In the genomic region with DNA sequence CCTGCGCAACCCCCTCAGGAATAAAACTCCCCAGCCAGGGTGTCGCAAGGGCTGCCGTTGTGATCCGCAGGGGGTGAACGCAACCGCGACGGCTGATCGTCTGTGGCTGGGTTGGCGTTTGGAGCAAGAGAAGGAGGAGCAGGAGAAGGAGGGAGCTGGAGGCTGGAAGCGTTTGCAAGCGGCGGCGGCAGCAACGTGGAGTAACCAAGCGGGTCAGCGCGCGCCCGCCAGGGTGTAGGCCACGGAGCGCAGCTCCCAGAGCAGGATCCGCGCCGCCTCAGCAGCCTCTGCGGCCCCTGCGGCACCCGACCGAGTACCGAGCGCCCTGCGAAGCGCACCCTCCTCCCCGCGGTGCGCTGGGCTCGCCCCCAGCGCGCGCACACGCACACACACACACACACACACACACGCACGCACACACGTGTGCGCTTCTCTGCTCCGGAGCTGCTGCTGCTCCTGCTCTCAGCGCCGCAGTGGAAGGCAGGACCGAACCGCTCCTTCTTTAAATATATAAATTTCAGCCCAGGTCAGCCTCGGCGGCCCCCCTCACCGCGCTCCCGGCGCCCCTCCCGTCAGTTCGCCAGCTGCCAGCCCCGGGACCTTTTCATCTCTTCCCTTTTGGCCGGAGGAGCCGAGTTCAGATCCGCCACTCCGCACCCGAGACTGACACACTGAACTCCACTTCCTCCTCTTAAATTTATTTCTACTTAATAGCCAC, we compare ENCODE assay signal across 8 cellular contexts. TPM values are rescaled to one million over a fixed set of nuclear protein-coding genes. Genes with fewer than 3 reads are reported as not detected.
DNase-seq lines count a peak whose midpoint lies in the region; ATAC-seq and TF ChIP-seq lines count a peak whose summit lies in the region.

No MANE protein-coding gene starts in this region.

- H3K27me3 Mint-ChIP-seq in IgD-negative memory B cell, result no peaks in the 10 kb centered on the region

- H3K9me2 ChIP-seq in SK-N-SH, result no peaks in the 10 kb centered on the region

- H2AFZ ChIP-seq in SK-N-SH (ENCODE audit: low read depth), result peak overlapping the region; percentile 75; the same call in 1 of the 2 replicates

- H4K20me1 ChIP-seq in SK-N-SH (ENCODE audit: insufficient read depth), result no peaks in the 10 kb centered on the region

- no peak; a peak in 1 of 4 replicates for TF ChIP-seq EP300 in SK-N-SH (IDR thresholded peaks at IDR 0.05; ENCODE audit: borderline replicate concordance in 1 of 2, low read depth in 1 of 2, low read length in 1 of 2)

- no peaks in the 10 kb centered on the region for H3K79me2 ChIP-seq in SK-N-SH (ENCODE audit: insufficient read depth)

- H3K4me1 Mint-ChIP-seq in IgD-negative memory B cell, result peaks cover 23 to 35% (median 29%) of the 10 kb centered on the region in 3 donors

- H3K27me3 ChIP-seq in SK-N-SH (ENCODE audit: insufficient read depth) (no peaks in the 10 kb centered on the region), layer of hippocampus (ENCODE audit: control insufficient read depth, insufficient read depth, low read length) (no peaks in the 10 kb centered on the region)

- peaks cover 0 to 6% of the 10 kb centered on the region in 2 experiments for H3K36me3 ChIP-seq in SK-N-SH (replicated peaks in 1 of 2; ENCODE audit: control insufficient read depth in 1 of 2, insufficient read depth in 2 of 2, low read length in 1 of 2)

- peak overlapping the region; percentile 61 for H3K9ac ChIP-seq in SK-N-SH

- peak overlapping the region in 2 of 3 donors; percentile 82 to 96 for H3K27ac Mint-ChIP-seq in IgD-negative memory B cell

- DNase-seq in NCI-H1417 (lab: John Stamatoyannopoulos, UW) (peak; percentile 30 to 83 (median 77)), NCI-H1417 treated with DMSO at 0.1 percent for 48 hours (lab: John Stamatoyannopoulos, UW) (no peak), SK-N-SH (peak; percentile 89), cerebellar cortex (ENCODE audit: low spot score) (peak; percentile 39)
- peak; percentile 13 for DNase-seq in stimulated activated CD4-positive, alpha-beta T cell treated with anti-CD3 and anti-CD28 coated beads, Interleukin-1b, Interleukin-23, amount 100 ng/mL, for 48 hours

- H3K4me3 ChIP-seq in SK-N-SH (ENCODE audit: low read depth in 2 of 2, low read length in 1 of 2), result peak overlapping the region; percentile 52 to 57

- 23% methylated on average over 29 of the region's 64 CpGs for WGBS in SK-N-SH (ENCODE audit: low lambda C conversion rate)

- H3K4me1 ChIP-seq in SK-N-SH (ENCODE audit: control insufficient read depth in 1 of 2, insufficient read depth in 2 of 2, low read depth in 1 of 2, low read length in 1 of 2), result peaks cover 7 to 24% of the 10 kb centered on the region in 2 experiments; a peak in 2 of 4 replicates

- peak overlapping the region; percentile 29 to 32; a peak in 3 of 4 replicates for H3K27ac ChIP-seq in SK-N-SH (ENCODE audit: low read depth in 2 of 2, low read length in 1 of 2)
- peak overlapping the region; percentile 72 for H3K27ac ChIP-seq in layer of hippocampus (ENCODE audit: low read depth, low read length)

- no peaks in the 10 kb centered on the region for H3K9me3 ChIP-seq in SK-N-SH

- peaks cover 5% of the 10 kb centered on the region for H3F3A ChIP-seq in SK-N-SH (replicated peaks; ENCODE audit: insufficient read depth)

- TF ChIP-seq RAD21 in SK-N-SH (IDR thresholded peaks at IDR 0.05; ENCODE audit: low read length), result peak; percentile 12; the same call in 1 of the 2 replicates

- ATAC-seq in GM21786 (IDR thresholded peaks at IDR 0.05; ENCODE audit: unreplicated experiment), result peak; percentile 41

- no peaks in the 10 kb centered on the region for H3K36me3 Mint-ChIP-seq in IgD-negative memory B cell

- no peak overlapping the region for H3K4me3 Mint-ChIP-seq in IgD-negative memory B cell

- POLR2A ChIA-PET in SK-N-SH (lab: Yijun Ruan, JAX), result no interaction called here

- H3K4me2 ChIP-seq in SK-N-SH, result peak overlapping the region; percentile 73

- no peaks in the 10 kb centered on the region for H3K9me3 Mint-ChIP-seq in IgD-negative memory B cell

- CTCF ChIA-PET in SK-N-SH (lab: Yijun Ruan, JAX), result interaction anchor here (0.7 to 4.7 kb wide), 7 partner anchors 16 to 1460 kb away, joined by 3 to 22 read pairs (median 4); no protein-coding TSS in a partner anchor

- TF ChIP-seq CTCF in SK-N-SH (IDR thresholded peaks at IDR 0.05), result no peak

TF ChIP-seq in SK-N-SH, 30 proteins besides CTCF, POLR2A, EP300 and RAD21 (continues in another document):
- TF ChIP-seq YY1 (IDR thresholded peaks at IDR 0.05; ENCODE audit: low read depth) (no peak), MEF2A (IDR thresholded peaks at IDR 0.05; ENCODE audit: borderline replicate concordance, low read depth) (no peak), TCF12 (IDR thresholded peaks at IDR 0.05) (no peak), SMC3 (IDR thresholded peaks at IDR 0.05; ENCODE audit: low read depth, low read length) (0 out of 2 replicates have a peak, but pooled peaks have one; percentile 6), PBX3 (IDR thresholded peaks at IDR 0.05) (no peak), POLR2AphosphoS5 (IDR thresholded peaks at IDR 0.05; ENCODE audit: low read depth, low read length) (no peak; the same call in 1 of the 2 replicates), FOXJ3 (CRISPR knock-in tag; IDR thresholded peaks at IDR 0.05) (no peak), NFIC (IDR thresholded peaks at IDR 0.05; ENCODE audit: borderline replicate concordance) (no peak), RXRA (IDR thresholded peaks at IDR 0.05; ENCODE audit: borderline replicate concordance, low read depth) (no peak), JUND (IDR thresholded peaks at IDR 0.05) (no peak), TEAD4 (IDR thresholded peaks at IDR 0.05; ENCODE audit: borderline replicate concordance, insufficient read depth) (no peak), IRF3 (IDR thresholded peaks at IDR 0.05; ENCODE audit: low read depth, low read length) (no peak), MXI1 (IDR thresholded peaks at IDR 0.05; ENCODE audit: low read depth, low read length) (peak; percentile 46)
- TF ChIP-seq, protein P1, sequence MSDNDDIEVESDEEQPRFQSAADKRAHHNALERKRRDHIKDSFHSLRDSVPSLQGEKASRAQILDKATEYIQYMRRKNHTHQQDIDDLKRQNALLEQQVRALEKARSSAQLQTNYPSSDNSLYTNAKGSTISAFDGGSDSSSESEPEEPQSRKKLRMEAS (IDR thresholded peaks at IDR 0.05; ENCODE audit: low read depth), result peak; percentile 79
- TF ChIP-seq, protein P2, sequence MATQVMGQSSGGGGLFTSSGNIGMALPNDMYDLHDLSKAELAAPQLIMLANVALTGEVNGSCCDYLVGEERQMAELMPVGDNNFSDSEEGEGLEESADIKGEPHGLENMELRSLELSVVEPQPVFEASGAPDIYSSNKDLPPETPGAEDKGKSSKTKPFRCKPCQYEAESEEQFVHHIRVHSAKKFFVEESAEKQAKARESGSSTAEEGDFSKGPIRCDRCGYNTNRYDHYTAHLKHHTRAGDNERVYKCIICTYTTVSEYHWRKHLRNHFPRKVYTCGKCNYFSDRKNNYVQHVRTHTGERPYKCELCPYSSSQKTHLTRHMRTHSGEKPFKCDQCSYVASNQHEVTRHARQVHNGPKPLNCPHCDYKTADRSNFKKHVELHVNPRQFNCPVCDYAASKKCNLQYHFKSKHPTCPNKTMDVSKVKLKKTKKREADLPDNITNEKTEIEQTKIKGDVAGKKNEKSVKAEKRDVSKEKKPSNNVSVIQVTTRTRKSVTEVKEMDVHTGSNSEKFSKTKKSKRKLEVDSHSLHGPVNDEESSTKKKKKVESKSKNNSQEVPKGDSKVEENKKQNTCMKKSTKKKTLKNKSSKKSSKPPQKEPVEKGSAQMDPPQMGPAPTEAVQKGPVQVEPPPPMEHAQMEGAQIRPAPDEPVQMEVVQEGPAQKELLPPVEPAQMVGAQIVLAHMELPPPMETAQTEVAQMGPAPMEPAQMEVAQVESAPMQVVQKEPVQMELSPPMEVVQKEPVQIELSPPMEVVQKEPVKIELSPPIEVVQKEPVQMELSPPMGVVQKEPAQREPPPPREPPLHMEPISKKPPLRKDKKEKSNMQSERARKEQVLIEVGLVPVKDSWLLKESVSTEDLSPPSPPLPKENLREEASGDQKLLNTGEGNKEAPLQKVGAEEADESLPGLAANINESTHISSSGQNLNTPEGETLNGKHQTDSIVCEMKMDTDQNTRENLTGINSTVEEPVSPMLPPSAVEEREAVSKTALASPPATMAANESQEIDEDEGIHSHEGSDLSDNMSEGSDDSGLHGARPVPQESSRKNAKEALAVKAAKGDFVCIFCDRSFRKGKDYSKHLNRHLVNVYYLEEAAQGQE (IDR thresholded peaks at IDR 0.05; ENCODE audit: low read depth, low read length), result no peak

RNA-seq across cellular contexts. Expression of gene TGFB2, which starts 0.7 kb away (rescaled TPM):
- polyA plus RNA-seq in IgD-negative memory B cell (0.59 TPM), SK-N-SH (2012; rRNA removed) (2.4 and 3.8 TPM in 2 replicates)
- 4.0 and 5.1 TPM in 2 replicates for polyA plus RNA-seq in SK-N-SH (2012; cell fraction: cytosol; rRNA removed)
- 2.6 and 7.2 TPM in 2 replicates for polyA plus RNA-seq in SK-N-SH (2012; cell fraction: nucleus; rRNA removed)
